1 cellular context compared by ENCODE assay signal in genomic region chr16:1331712-1332617, GRCh38.
TF ChIP-seq lines count a peak whose summit lies in the region.

No MANE protein-coding gene starts in this region.

TF ChIP-seq in K562, 482 proteins besides CTCF, POLR2A, EP300 and RAD21 (continues in another document):
- no peak for TF ChIP-seq RBM39 (optimal IDR thresholded peaks at IDR 0.05; ENCODE audit: low read depth, low read length)
- peak; percentile 41 for TF ChIP-seq POLR2G (IDR thresholded peaks at IDR 0.05; ENCODE audit: low read depth, low read length)
- TF ChIP-seq VEZF1 (CRISPR knock-in tag; IDR thresholded peaks at IDR 0.05) = peak; percentile 87
- no peak for TF ChIP-seq ZNF274 (IDR thresholded peaks at IDR 0.05; ENCODE audit: borderline replicate concordance, low read depth, low read length)
- no peak for TF ChIP-seq YY1 (IDR thresholded peaks at IDR 0.05; ENCODE audit: borderline replicate concordance in 1 of 3, control insufficient read depth in 1 of 3, extremely low read depth in 1 of 3, insufficient read depth in 3 of 3, insufficient read length in 1 of 3, insufficient replicate concordance in 2 of 3, low read depth in 1 of 3, low read length in 2 of 3)
- TF ChIP-seq CSDE1 (IDR thresholded peaks at IDR 0.05) = peak in 1 of 2 experiments; percentile 84; a peak in 2 of 4 replicates
- TF ChIP-seq ARID1B (IDR thresholded peaks at IDR 0.05) = peak; percentile 32; the same call in 1 of the 2 replicates
- no peak for TF ChIP-seq RERE (CRISPR knock-in tag; IDR thresholded peaks at IDR 0.05; ENCODE audit: borderline replicate concordance)
- TF ChIP-seq RUNX1 (IDR thresholded peaks at IDR 0.05; ENCODE audit: low read depth) = no peak
- peak; percentile 16 for TF ChIP-seq NEUROD1 (IDR thresholded peaks at IDR 0.05; ENCODE audit: borderline replicate concordance, low read depth, low read length, partially characterized antibody)
- no peak for TF ChIP-seq YBX1 (IDR thresholded peaks at IDR 0.05)
- TF ChIP-seq SMARCB1 (IDR thresholded peaks at IDR 0.05; ENCODE audit: insufficient read length, low read depth) = no peak
- TF ChIP-seq ZBTB33 (CRISPR knock-in tag; IDR thresholded peaks at IDR 0.05) = peak; percentile 69
- TF ChIP-seq ZNF23 (CRISPR knock-in tag; IDR thresholded peaks at IDR 0.05) = no peak
- no peak for TF ChIP-seq ZBTB2 (IDR thresholded peaks at IDR 0.05)
- peak; percentile 27 for TF ChIP-seq ZNF592 (IDR thresholded peaks at IDR 0.05)
- peak; percentile 64; the same call in 1 of the 2 replicates for TF ChIP-seq SUPT5H (IDR thresholded peaks at IDR 0.05)
- peak; percentile 36; the same call in 1 of the 2 replicates for TF ChIP-seq POLR2AphosphoS5 (IDR thresholded peaks at IDR 0.05; ENCODE audit: control insufficient read depth, insufficient read depth, low read depth, low read length)
- peak; percentile 43 for TF ChIP-seq ETS2 (tag; IDR thresholded peaks at IDR 0.05; ENCODE audit: borderline replicate concordance, poor library complexity, severe bottlenecking)
- TF ChIP-seq FOXJ2 (tag; IDR thresholded peaks at IDR 0.05) = peak; percentile 96
- 0 out of 4 replicates have a peak, but pooled peaks of 1 of the 2 experiments have one; percentile 13 for TF ChIP-seq SIN3A (IDR thresholded peaks at IDR 0.05; ENCODE audit: borderline replicate concordance in 2 of 2, control insufficient read depth in 1 of 2, low read depth in 2 of 2, low read length in 2 of 2)
- 0 out of 2 replicates have a peak, but pooled peaks have one; percentile 50 for TF ChIP-seq NFRKB (IDR thresholded peaks at IDR 0.05; ENCODE audit: low read depth)
- TF ChIP-seq TEAD1 (CRISPR knock-in tag; IDR thresholded peaks at IDR 0.05) = 0 out of 4 replicates have a peak, but pooled peaks of 1 of the 2 experiments have one; percentile 24
- TF ChIP-seq CEBPB (tag; IDR thresholded peaks at IDR 0.05) = no peak
- 0 out of 2 replicates have a peak, but pooled peaks have one; percentile 5 for TF ChIP-seq EGR1 (conservative IDR thresholded peaks at IDR 0.05)
- TF ChIP-seq TCF7L2 (IDR thresholded peaks at IDR 0.05; ENCODE audit: low read depth, low read length) = no peak
- no peak for TF ChIP-seq CREB1 (IDR thresholded peaks at IDR 0.05)
- TF ChIP-seq CREB1 (CRISPR knock-in tag; IDR thresholded peaks at IDR 0.05) = 0 out of 2 replicates have a peak, but pooled peaks have one; percentile 18
- peak; percentile 53; the same call in 1 of the 2 replicates for TF ChIP-seq MTA3 (IDR thresholded peaks at IDR 0.05; ENCODE audit: borderline replicate concordance)
- peak; percentile 88 for TF ChIP-seq FOXJ3 (CRISPR knock-in tag; IDR thresholded peaks at IDR 0.05)
- TF ChIP-seq ZNF561 (CRISPR knock-in tag; conservative IDR thresholded peaks at IDR 0.05) = no peak
- 0 out of 2 replicates have a peak, but pooled peaks have one; percentile 15 for TF ChIP-seq CTBP1 (IDR thresholded peaks at IDR 0.05; ENCODE audit: borderline replicate concordance)
- TF ChIP-seq SRSF1 (IDR thresholded peaks at IDR 0.05; ENCODE audit: low read depth, low read length) = no peak
- peak; percentile 63 for TF ChIP-seq RBFOX2 (IDR thresholded peaks at IDR 0.05; ENCODE audit: low read depth, low read length)
- TF ChIP-seq RFX5 (IDR thresholded peaks at IDR 0.05; ENCODE audit: low read depth, low read length) = no peak
- peak; percentile 18; the same call in 1 of the 2 replicates for TF ChIP-seq RNF2 (IDR thresholded peaks at IDR 0.05)
- peak; percentile 91 to 95 for TF ChIP-seq FOXK2 (conservative IDR thresholded peaks at IDR 0.05 in 1 of 2, IDR thresholded peaks at IDR 0.05 in 1 of 2; ENCODE audit: low read depth in 2 of 2)
- peak; percentile 94 for TF ChIP-seq ZBTB7A (IDR thresholded peaks at IDR 0.05; ENCODE audit: borderline replicate concordance, control insufficient read depth, low read depth, low read length)
- TF ChIP-seq FOXA1 (IDR thresholded peaks at IDR 0.05; ENCODE audit: borderline replicate concordance) = no peak
- no peak for TF ChIP-seq BRCA1 (IDR thresholded peaks at IDR 0.05)
- 0 out of 2 replicates have a peak, but pooled peaks have one; percentile 67 for TF ChIP-seq BRCA1 (CRISPR knock-in tag; IDR thresholded peaks at IDR 0.05)
- TF ChIP-seq CEBPG (CRISPR knock-in tag; IDR thresholded peaks at IDR 0.05) = no peak
- no peak for TF ChIP-seq CEBPG (tag; conservative IDR thresholded peaks at IDR 0.05 in 1 of 2, IDR thresholded peaks at IDR 0.05 in 1 of 2)
- TF ChIP-seq BRD4 (IDR thresholded peaks at IDR 0.05) = no peak
- peak; percentile 80 for TF ChIP-seq GABPA (tag; conservative IDR thresholded peaks at IDR 0.05; ENCODE audit: low read depth)
- peak; percentile 64 for TF ChIP-seq ZNF263 (CRISPR knock-in tag; IDR thresholded peaks at IDR 0.05; ENCODE audit: borderline replicate concordance)
- peak; percentile 41 for TF ChIP-seq TAF1 (IDR thresholded peaks at IDR 0.05; ENCODE audit: control insufficient read depth, extremely low read depth, insufficient read depth, low read length, severe bottlenecking)
- TF ChIP-seq FUS (optimal IDR thresholded peaks at IDR 0.05; ENCODE audit: low read depth, low read length) = no peak
- peak; percentile 33; the same call in 1 of the 2 replicates for TF ChIP-seq ATF7 (IDR thresholded peaks at IDR 0.05)
- no peak for TF ChIP-seq ZNF699 (CRISPR knock-in tag; IDR thresholded peaks at IDR 0.05; ENCODE audit: insufficient replicate concordance)
- no peak for TF ChIP-seq PHB (CRISPR knock-in tag; IDR thresholded peaks at IDR 0.05)
- peak; percentile 61 for TF ChIP-seq ELF1 (tag; IDR thresholded peaks at IDR 0.05)
- TF ChIP-seq LEF1 (IDR thresholded peaks at IDR 0.05) = peak; percentile 32; the same call in 1 of the 2 replicates
- TF ChIP-seq PCBP1 (IDR thresholded peaks at IDR 0.05; ENCODE audit: low read depth, low read length, poor library complexity, severe bottlenecking) = peak; percentile 33
- TF ChIP-seq ESRRA (IDR thresholded peaks at IDR 0.05; ENCODE audit: borderline replicate concordance, low read depth) = peak; percentile 8; the same call in 1 of the 2 replicates
- TF ChIP-seq CREB3 (tag; conservative IDR thresholded peaks at IDR 0.05; ENCODE audit: low read depth) = 0 out of 2 replicates have a peak, but pooled peaks have one; percentile 6
